ENCODE assay signal across 8 cellular contexts in genomic region chr19:33273881-33274662, GRCh38. TPM values are rescaled to one million over a fixed set of nuclear protein-coding genes. Genes with fewer than 3 reads are reported as not detected.
DNase-seq lines count a peak whose midpoint lies in the region; ATAC-seq and TF ChIP-seq lines count a peak whose summit lies in the region.

No MANE protein-coding gene starts in this region.

- DNase-seq in GDM1 (lab: John Stamatoyannopoulos, UW) (peak; percentile 51), NOMO-1 treated with DMSO at 0.1 percent for 48 hours (lab: John Stamatoyannopoulos, UW; ENCODE audit: unreplicated experiment) (peak; percentile 33), mammary epithelial cell (peak; percentile 77), transverse colon (peak; percentile 79)

- H3K4me2 ChIP-seq in mammary epithelial cell (ENCODE audit: insufficient read depth, low read depth, low read length), result peak overlapping the region; percentile 52

- no peak for TF ChIP-seq POLR2A in transverse colon (IDR thresholded peaks at IDR 0.05)

- BruUV-seq in mammary epithelial cell (replicated peaks; lab: Mats Ljungman, UMichigan), result no TSS peak

- in situ Hi-C loops in mammary epithelial cell (cut with MboI; ENCODE audit: low sequenced_read_pairs in 2 of 2) (no loop called here), transverse colon (cut with MboI; ENCODE audit: low pct_ligation_motif_present in 1 of 4, low pct_unique_long_range_greater_than_20kb in 1 of 4, low sequenced_read_pairs in 3 of 4) (loop anchor here in 1 of 4 donors (25.0 kb wide), 1 partner anchor 488 kb away; no protein-coding TSS in a partner anchor)

- TF ChIP-seq CTCF in mammary epithelial cell (conservative IDR thresholded peaks at IDR 0.05 in 1 of 2, IDR thresholded peaks at IDR 0.05 in 1 of 2; ENCODE audit: extremely low read depth in 1 of 2, insufficient read depth in 1 of 2, low read depth in 1 of 2, low read length in 2 of 2), result no peak
- TF ChIP-seq CTCF in transverse colon (IDR thresholded peaks at IDR 0.05), result no peak

- CTCF ChIA-PET in mammary epithelial cell (lab: Charles Lee; ENCODE audit: low non-redundant PET), result no interaction called here

- no peaks in the 10 kb centered on the region for H4K20me1 ChIP-seq in mammary epithelial cell (ENCODE audit: insufficient read depth, low read length)

- intact Hi-C loops in mammary epithelial cell (cut with micrococcal nuclease) (no loop called here), transverse colon (cut with DNase I; ENCODE audit: low total_unique reads) (no loop called here)

- H3K27ac ChIP-seq in mammary epithelial cell (ENCODE audit: insufficient read depth, low read depth, low read length) (no peak overlapping the region), mucosa of rectum (ENCODE audit: low read depth in 2 of 2, low read length in 2 of 2) (peak overlapping the region; percentile 90 to 94), transverse colon (peak overlapping the region; percentile 81 to 90 (median 86))

- H3K27me3 ChIP-seq in mammary epithelial cell (ENCODE audit: insufficient read depth, low read length) (no peaks in the 10 kb centered on the region), mucosa of rectum (ENCODE audit: control insufficient read depth in 2 of 2, insufficient read depth in 2 of 2, low read length in 2 of 2) (no peaks in the 10 kb centered on the region), transverse colon (no peaks in the 10 kb centered on the region)

- no peak for TF ChIP-seq EP300 in transverse colon (IDR thresholded peaks at IDR 0.05; ENCODE audit: low read depth)

- ATAC-seq in HG03196 (IDR thresholded peaks at IDR 0.05; ENCODE audit: unreplicated experiment), result no peak
- no peak for ATAC-seq in GM18517 (IDR thresholded peaks at IDR 0.05; ENCODE audit: unreplicated experiment)
- no peak for ATAC-seq in GM18868 (IDR thresholded peaks at IDR 0.05; ENCODE audit: unreplicated experiment)

- no peak overlapping the region for H3K4me3 ChIP-seq in mammary epithelial cell (replicated peaks in 1 of 3; ENCODE audit: insufficient read depth in 1 of 3, low read depth in 2 of 3, low read length in 3 of 3)
- H3K4me3 ChIP-seq in mucosa of rectum (ENCODE audit: low read length in 2 of 2), result peak overlapping the region in 1 of 2 donors; percentile 35
- no peak overlapping the region for H3K4me3 ChIP-seq in transverse colon

- peaks cover 16% of the 10 kb centered on the region for H3K4me1 ChIP-seq in mammary epithelial cell (ENCODE audit: insufficient read depth, low read length)
- peaks cover 29% of the 10 kb centered on the region in 2 donors for H3K4me1 ChIP-seq in mucosa of rectum (ENCODE audit: control insufficient read depth in 2 of 2, insufficient read depth in 2 of 2, low read length in 2 of 2)
- H3K4me1 ChIP-seq in transverse colon, result peaks cover 6 to 34% (median 23%) of the 10 kb centered on the region in 4 donors

- H3K9ac ChIP-seq in mammary epithelial cell (ENCODE audit: insufficient read depth, low read length) (no peak overlapping the region), mucosa of rectum (ENCODE audit: low read depth in 1 of 2, low read length in 2 of 2) (peak overlapping the region; percentile 66 to 68)

- WGBS in mammary epithelial cell (ENCODE audit: low coverage, missing lambda C conversion rate), result 22% methylated on average over 15 of the region's 16 CpGs
- WGBS in transverse colon (ENCODE audit: low coverage in 1 of 2), 2 donors, result 34% methylated on average over 16 of the region's 16 CpGs; no CpG with 5 or more reads in 1 of the 2 donors

- no peaks in the 10 kb centered on the region for H3K79me2 ChIP-seq in mammary epithelial cell (ENCODE audit: insufficient read depth, low read length)

- H3K9me3 ChIP-seq in mammary epithelial cell (replicated peaks; ENCODE audit: insufficient read depth, low read length), result no peaks in the 10 kb centered on the region
- H3K9me3 ChIP-seq in mucosa of rectum (ENCODE audit: control insufficient read depth in 2 of 2, low read length in 2 of 2), result no peaks in the 10 kb centered on the region
- H3K9me3 ChIP-seq in transverse colon, result no peaks in the 10 kb centered on the region

- dilution Hi-C loops in mammary epithelial cell (cut with HindIII; ENCODE audit: low sequenced_read_pairs), result no loop called here

- peak overlapping the region; percentile 79 for H2AFZ ChIP-seq in mammary epithelial cell (ENCODE audit: low read depth, low read length)

- H3K36me3 ChIP-seq in mammary epithelial cell (ENCODE audit: insufficient read depth, low read length) (no peaks in the 10 kb centered on the region), mucosa of rectum (ENCODE audit: control insufficient read depth in 2 of 2, insufficient read depth in 2 of 2, low read length in 2 of 2) (no peaks in the 10 kb centered on the region), transverse colon (no peaks in the 10 kb centered on the region)

RNA-seq across cellular contexts. Expression of gene CEBPA, which starts 28.3 kb away (rescaled TPM):
- total RNA-seq in mammary epithelial cell, result 1 to 10 TPM; 2.8 to 3.3 TPM
- 1.1 TPM for polyA plus RNA-seq in mammary epithelial cell
- polyA minus RNA-seq in mammary epithelial cell, result 0.47 TPM
- total RNA-seq in transverse colon, result 10 to 100 TPM; 69.4 to 84.2 (median 77.3) TPM

RNA-seq across cellular contexts. Expression of gene SLC7A10, which starts 48.4 kb away (rescaled TPM):
- total RNA-seq in mammary epithelial cell (not detected), transverse colon (under 1 TPM in 1 of 4 donors, not detected in 3; 0.48 TPM)
- not detected for polyA plus RNA-seq in mammary epithelial cell
- polyA minus RNA-seq in mammary epithelial cell, result not detected

Comparison
In these comparisons a context has a peak if more than half of its experiments do, and no peak if none do; other contexts are left out.
1. RNA of gene CEBPA, which starts 28.3 kb away (total RNA-seq): 69.4 to 84.2 TPM in transverse colon; 2.8 to 3.3 TPM in mammary epithelial cell; every median in the first group is over 10 times any median in the second.
2. Peak in every context shown above with its lines, with median percentiles within 50 percentile points of each other: DNase-seq.